Comparison of ENCODE assay signal across 26 cellular contexts in genomic region chr5:39215857-39216256, GRCh38. TPM values are rescaled to one million over a fixed set of nuclear protein-coding genes. Genes with fewer than 3 reads are reported as not detected.
DNase-seq lines count a peak whose midpoint lies in the region; ATAC-seq and TF ChIP-seq lines count a peak whose summit lies in the region.
"Had no signal": no experiment of that assay in that cellular context is flagged by ENCODE, and none has a peak within 500 bp of the region (broad histone marks: within the 10 kb centered on the region; RNA-seq: fewer than 3 reads in every experiment).

No MANE protein-coding gene starts in this region.

- H3K36me3 ChIP-seq in Peyer's patch (no peaks in the 10 kb centered on the region), neutrophil (peaks cover 47% of the 10 kb centered on the region), colonic mucosa (no peaks in the 10 kb centered on the region)
- H3K36me3 ChIP-seq: BLaER1, pancreas, SJCRH30, thoracic aorta had no signal

- H3K9ac ChIP-seq in colonic mucosa (ENCODE audit: low read depth in 2 of 2, low read length in 2 of 2): no peak overlapping the region
- H3K9ac ChIP-seq: BLaER1 had no signal

- H3K27ac ChIP-seq in Peyer's patch (peak overlapping the region; percentile 8 to 65 (median 36)), neutrophil (peak overlapping the region; percentile 3), colonic mucosa (no peak overlapping the region)
- H3K27ac ChIP-seq: BLaER1, HL-60, pancreas, SJCRH30, thoracic aorta, VCaP had no signal

- no peak for DNase-seq in activated T-cell treated with anti-CD3 and anti-CD28 coated beads, Interleukin-2, amount 50 U/mL, for 72 hours
- DNase-seq in activated T-cell treated with anti-CD3 and anti-CD28 coated beads for 4 hours (no peak), Peyer's patch (no peak), colonic mucosa (no peak), NCI-H2107 treated with DMSO at 0.1 percent for 48 hours (lab: John Stamatoyannopoulos, UW; ENCODE audit: unreplicated experiment) (no peak), NCI-H510A (lab: John Stamatoyannopoulos, UW) (no peak)
- DNase-seq: anterior cingulate cortex; cortex of kidney; H9; hypothalamus; midbrain; NCI-H1694 treated with DMSO at 0.1 percent for 48 hours; NCI-H2171 treated with DMSO at 0.1 percent for 48 hours; NCI-H526; nephron progenitor cell; pancreas; SJCRH30; stimulated activated CD4-positive, alpha-beta T cell treated with anti-CD3 and anti-CD28 coated beads, Interleukin-2, amount 100 ng/mL, for 48 hours; stimulated activated naive B cell treated with anti-CD40 and anti-IgM and Interleukin-4, amounts not matched to agents 10 μg/mL and 1 μg/mL and 100 μg/mL, for 72 hours had no signal

- no peaks in the 10 kb centered on the region for H3K36me3 Mint-ChIP-seq in activated T-cell treated with anti-CD3 and anti-CD28 coated beads, Interleukin-2, amount 50 U/mL, for 72 hours (ENCODE audit: insufficient read depth in 2 of 2)
- H3K36me3 Mint-ChIP-seq in activated naive CD8-positive, alpha-beta T cell: peaks cover 4% of the 10 kb centered on the region
- H3K36me3 Mint-ChIP-seq: stimulated activated naive B cell treated with anti-CD40 and anti-IgM and Interleukin-4, amounts not matched to agents 10 μg/mL and 1 μg/mL and 100 μg/mL, for 72 hours had no signal

- peak overlapping the region; percentile 90 for H3K27ac Mint-ChIP-seq in activated T-cell treated with anti-CD3 and anti-CD28 coated beads, Interleukin-2, amount 50 U/mL, for 72 hours
- peak overlapping the region; percentile 95 for H3K27ac Mint-ChIP-seq in activated naive CD8-positive, alpha-beta T cell
- H3K27ac Mint-ChIP-seq: H9; nephron progenitor cell; stimulated activated naive B cell treated with anti-CD40 and anti-IgM and Interleukin-4, amounts not matched to agents 10 μg/mL and 1 μg/mL and 100 μg/mL, for 72 hours had no signal

- no peak for TF ChIP-seq CTCF in Peyer's patch (IDR thresholded peaks at IDR 0.05)
- no peak for TF ChIP-seq CTCF in neutrophil (IDR thresholded peaks at IDR 0.05)
- no peak for TF ChIP-seq CTCF in colonic mucosa (IDR thresholded peaks at IDR 0.05)

- TF ChIP-seq POLR2A in Peyer's patch (IDR thresholded peaks at IDR 0.05): no peak

- H3K27me3 ChIP-seq in Peyer's patch (no peaks in the 10 kb centered on the region), neutrophil (no peaks in the 10 kb centered on the region), colonic mucosa (no peaks in the 10 kb centered on the region)
- H3K27me3 ChIP-seq: BLaER1, pancreas, SJCRH30 had no signal

- no peaks in the 10 kb centered on the region for H3K4me1 ChIP-seq in Peyer's patch
- H3K4me1 ChIP-seq in neutrophil (ENCODE audit: control insufficient read depth in 1 of 2, insufficient read depth in 1 of 2, low read depth in 1 of 2, low read length in 1 of 2): peaks cover 90 to 94% of the 10 kb centered on the region in 2 experiments
- H3K4me1 ChIP-seq in colonic mucosa: no peaks in the 10 kb centered on the region
- H3K4me1 ChIP-seq: BLaER1, pancreas, SJCRH30 had no signal

- ATAC-seq in activated T-cell treated with anti-CD3 and anti-CD28 coated beads, Interleukin-2, amount 50 U/mL, for 72 hours (replicated peaks in 1 of 2): no peak
- ATAC-seq: pancreas; stimulated activated naive B cell treated with anti-CD40 and anti-IgM and Interleukin-4, amounts not matched to agents 10 μg/mL and 1 μg/mL and 100 μg/mL, for 72 hours had no signal

- H3K4me3 Mint-ChIP-seq in activated T-cell treated with anti-CD3 and anti-CD28 coated beads, Interleukin-2, amount 50 U/mL, for 72 hours: peak overlapping the region; percentile 77 to 87
- H3K4me3 Mint-ChIP-seq in activated naive CD8-positive, alpha-beta T cell: peak overlapping the region; percentile 80
- H3K4me3 Mint-ChIP-seq: H9; nephron progenitor cell; stimulated activated naive B cell treated with anti-CD40 and anti-IgM and Interleukin-4, amounts not matched to agents 10 μg/mL and 1 μg/mL and 100 μg/mL, for 72 hours had no signal

- H3K9me3 Mint-ChIP-seq in activated T-cell treated with anti-CD3 and anti-CD28 coated beads, Interleukin-2, amount 50 U/mL, for 72 hours: no peaks in the 10 kb centered on the region
- H3K9me3 Mint-ChIP-seq in activated naive CD8-positive, alpha-beta T cell (ENCODE audit: low read depth): peaks cover 4% of the 10 kb centered on the region
- H3K9me3 Mint-ChIP-seq: H9; nephron progenitor cell; stimulated activated naive B cell treated with anti-CD40 and anti-IgM and Interleukin-4, amounts not matched to agents 10 μg/mL and 1 μg/mL and 100 μg/mL, for 72 hours had no signal

- H3K4me3 ChIP-seq in Peyer's patch (no peak overlapping the region), neutrophil (ENCODE audit: low read depth in 1 of 2, low read length in 1 of 2) (peak overlapping the region in 1 of 2 experiments; percentile 10), colonic mucosa (no peak overlapping the region)
- H3K4me3 ChIP-seq: BLaER1, pancreas, SJCRH30, thoracic aorta had no signal

- intact Hi-C loops in colonic mucosa (cut with DNase I): loop anchor here (5.0 kb wide), 2 partner anchors 156 to 351 kb away; no protein-coding TSS in a partner anchor

- H3K9me3 ChIP-seq in Peyer's patch: no peaks in the 10 kb centered on the region
- no peaks in the 10 kb centered on the region for H3K9me3 ChIP-seq in neutrophil
- H3K9me3 ChIP-seq in colonic mucosa: no peaks in the 10 kb centered on the region
- H3K9me3 ChIP-seq: BLaER1, pancreas, thoracic aorta had no signal

- H3K4me1 Mint-ChIP-seq in activated T-cell treated with anti-CD3 and anti-CD28 coated beads, Interleukin-2, amount 50 U/mL, for 72 hours (ENCODE audit: low read depth): peaks cover 96% of the 10 kb centered on the region
- H3K4me1 Mint-ChIP-seq in activated naive CD8-positive, alpha-beta T cell (ENCODE audit: low read depth): peaks cover 80% of the 10 kb centered on the region

- H3K27me3 Mint-ChIP-seq in activated T-cell treated with anti-CD3 and anti-CD28 coated beads, Interleukin-2, amount 50 U/mL, for 72 hours (ENCODE audit: low read depth): no peaks in the 10 kb centered on the region
- H3K27me3 Mint-ChIP-seq in activated naive CD8-positive, alpha-beta T cell: no peaks in the 10 kb centered on the region
- H3K27me3 Mint-ChIP-seq: stimulated activated naive B cell treated with anti-CD40 and anti-IgM and Interleukin-4, amounts not matched to agents 10 μg/mL and 1 μg/mL and 100 μg/mL, for 72 hours had no signal

RNA-seq across cellular contexts. Expression of gene FYB1, which starts 3.5 kb away (rescaled TPM):
- total RNA-seq in activated T-cell treated with anti-CD3 and anti-CD28 coated beads, Interleukin-2, amount 50 U/mL, for 72 hours: 100 to 1,000 TPM; 127 to 131 TPM
- 100 to 1,000 TPM in 1 of 4 donors, 10 to 100 TPM in 3; 12.1 to 184 (median 17.6) TPM for total RNA-seq in Peyer's patch
- 1 to 10 TPM; 6.1 to 8.6 TPM for total RNA-seq in colonic mucosa
- total RNA-seq: H9, LHCN-M2, SJCRH30 had no signal
